ENCODE assay signal across 16 cellular contexts in genomic region chr4:1572964-1573720, GRCh38.
DNase-seq lines count a peak whose midpoint lies in the region; ATAC-seq, FAIRE-seq and TF ChIP-seq lines count a peak whose summit lies in the region.
"Had no signal": no experiment of that assay in that cellular context is flagged by ENCODE, and none has a peak within 500 bp of the region (broad histone marks: within the 10 kb centered on the region; RNA-seq: fewer than 3 reads in every experiment).

No MANE protein-coding gene starts in this region.

- CTCF ChIA-PET in H1 (lab: Charles Lee; ENCODE audit: partially characterized antibody) = interaction anchor here (0.9 to 2.0 kb wide), 7 partner anchors 17 to 218 kb away, joined by 3 to 5 read pairs (median 4); no protein-coding TSS in a partner anchor

- H3K4me1 Mint-ChIP-seq in GM23338 = peaks cover 40% of the 10 kb centered on the region
- peaks cover under 1% of the 10 kb centered on the region for H3K4me1 Mint-ChIP-seq in stimulated activated memory B cell treated with anti-CD40 and anti-IgM and Interleukin-4, amounts not matched to agents 10 μg/mL and 1 μg/mL and 100 μg/mL, for 72 hours
- H3K4me1 Mint-ChIP-seq: B cell had no signal

- no peak overlapping the region for H4K8ac ChIP-seq in H1 (ENCODE audit: extremely low read depth, insufficient read depth, low read length)

- H3F3A ChIP-seq in GM23338 (replicated peaks; ENCODE audit: low read depth) = no peaks in the 10 kb centered on the region

- peak overlapping the region; percentile 62 for H3K56ac ChIP-seq in H1 (replicated peaks; ENCODE audit: insufficient read length, low read depth, low read length)

- TF ChIP-seq EP300 in H1 (IDR thresholded peaks at IDR 0.05; ENCODE audit: borderline replicate concordance in 1 of 2, low read depth in 2 of 2, low read length in 2 of 2) = no peak

- peak overlapping the region; percentile 84; the same call in 1 of the 2 replicates for H2BK5ac ChIP-seq in H1 (ENCODE audit: low read depth, low read length)

- H3K4me1 ChIP-seq in GM23338 (ENCODE audit: insufficient read depth) (peaks cover 29% of the 10 kb centered on the region), H1 (replicated peaks in 1 of 4; ENCODE audit: control insufficient read depth in 3 of 4, insufficient read depth in 4 of 4, low read length in 3 of 4) (peaks cover 2 to 38% (median 28%) of the 10 kb centered on the region in 4 experiments), osteoblast (ENCODE audit: insufficient read depth, low read length) (no peaks in the 10 kb centered on the region)

- peak overlapping the region; percentile 38; the same call in 1 of the 2 replicates for H3K4me2 ChIP-seq in GM23338
- peak overlapping the region in 1 of 2 experiments; percentile 67; a peak in 2 of 4 replicates for H3K4me2 ChIP-seq in H1 (ENCODE audit: insufficient read depth in 1 of 2, low read depth in 2 of 2, low read length in 2 of 2)
- no peak overlapping the region for H3K4me2 ChIP-seq in osteoblast (ENCODE audit: insufficient read depth, low read length)

- no peak overlapping the region for H3K4me3 ChIP-seq in GM23338
- H3K4me3 ChIP-seq in H1 (ENCODE audit: extremely low read depth in 1 of 4, insufficient read depth in 2 of 4, low read depth in 3 of 4, low read length in 4 of 4) = no peak overlapping the region
- H3K4me3 ChIP-seq in osteoblast (ENCODE audit: insufficient read depth, low read length) = no peak overlapping the region

- H2BK120ac ChIP-seq in H1 (replicated peaks; ENCODE audit: low read depth, low read length) = no peak overlapping the region

- TF ChIP-seq CTCF in GM23338 (conservative IDR thresholded peaks at IDR 0.05; ENCODE audit: low read depth in 2 of 2) (no peak), H1 (IDR thresholded peaks at IDR 0.05; ENCODE audit: control extremely low read depth in 1 of 3, insufficient read depth in 1 of 3, low read depth in 1 of 3, low read length in 3 of 3) (no peak), osteoblast (IDR thresholded peaks at IDR 0.05; ENCODE audit: extremely low read depth, low read depth, low read length) (no peak)

- H3K36me3 ChIP-seq in GM23338 (ENCODE audit: insufficient read depth) (no peaks in the 10 kb centered on the region), H1 (ENCODE audit: control insufficient read depth in 2 of 4, insufficient read depth in 4 of 4, low read length in 3 of 4) (no peaks in the 10 kb centered on the region), osteoblast (ENCODE audit: insufficient read depth, low read length) (no peaks in the 10 kb centered on the region)

- ATAC-seq in GM23338 (no peak), GM19452 (IDR thresholded peaks at IDR 0.05; ENCODE audit: unreplicated experiment) (no peak), HG03175 (IDR thresholded peaks at IDR 0.05; ENCODE audit: unreplicated experiment) (no peak)
- ATAC-seq in stimulated activated memory B cell treated with anti-CD40 and anti-IgM and Interleukin-4, amounts not matched to agents 10 μg/mL and 1 μg/mL and 100 μg/mL, for 72 hours = no peak

- no peak overlapping the region for H3K4ac ChIP-seq in H1 (replicated peaks; ENCODE audit: insufficient read length, low read depth, low read length)

- H3K36me3 Mint-ChIP-seq in GM23338 (ENCODE audit: low read depth) = no peaks in the 10 kb centered on the region; the same call in 2 of the 3 replicates
- H3K36me3 Mint-ChIP-seq in stimulated activated memory B cell treated with anti-CD40 and anti-IgM and Interleukin-4, amounts not matched to agents 10 μg/mL and 1 μg/mL and 100 μg/mL, for 72 hours = no peaks in the 10 kb centered on the region
- H3K36me3 Mint-ChIP-seq: CD4-positive, CD25-positive, alpha-beta regulatory T cell had no signal

- H2BK12ac ChIP-seq in H1 (ENCODE audit: low read depth, low read length) = peak overlapping the region; percentile 100

- 82 to 100% methylated on average over 2 of the region's 2 CpGs for WGBS in H1 (ENCODE audit: extremely low coverage in 1 of 2, insufficient coverage in 1 of 2, insufficient read length in 1 of 2, insufficient replicate concordance in 2 of 2, low coverage in 1 of 2, low lambda C conversion rate in 2 of 2, missing lambda C conversion rate in 1 of 2), 2 experiments

- peak overlapping the region; percentile 80; the same call in 1 of the 2 replicates for H2BK20ac ChIP-seq in H1 (ENCODE audit: low read length)

- no peak overlapping the region for H3K14ac ChIP-seq in H1 (ENCODE audit: insufficient read length)

- H4K20me1 ChIP-seq in GM23338 (replicated peaks; ENCODE audit: insufficient read depth) (no peaks in the 10 kb centered on the region), H1 (replicated peaks in 1 of 2; ENCODE audit: control insufficient read depth in 1 of 2, insufficient read depth in 2 of 2, low read length in 2 of 2) (peaks cover 0 to 4% of the 10 kb centered on the region in 2 experiments), osteoblast (ENCODE audit: insufficient read depth, low read length) (no peaks in the 10 kb centered on the region)

- peaks cover 2% of the 10 kb centered on the region; the same call in 1 of the 2 replicates for H3K79me1 ChIP-seq in H1 (ENCODE audit: low read depth, low read length)

- no peak overlapping the region; a peak in 1 of 7 replicates for H3K9ac ChIP-seq in H1 (replicated peaks in 1 of 4; ENCODE audit: extremely low read depth in 1 of 4, low read depth in 3 of 4, low read length in 3 of 4)

- no peak for TF ChIP-seq POLR2A in H1 (IDR thresholded peaks at IDR 0.05; ENCODE audit: control extremely low read depth in 1 of 2, low read depth in 2 of 2, low read length in 2 of 2)

- no peak overlapping the region; the same call in none of the 2 replicates for H3K18ac ChIP-seq in H1 (ENCODE audit: extremely low read depth, low read length)

- no peaks in the 10 kb centered on the region for H3K9me2 ChIP-seq in GM23338 (ENCODE audit: insufficient read depth)

- H3K27me3 ChIP-seq in GM23338 (ENCODE audit: insufficient read depth) (peaks cover 7% of the 10 kb centered on the region), H1 (replicated peaks in 1 of 4; ENCODE audit: control insufficient read depth in 3 of 4, extremely low read depth in 1 of 4, insufficient read depth in 3 of 4, low read length in 3 of 4) (no peaks in the 10 kb centered on the region; a peak in 2 of 7 replicates), osteoblast (ENCODE audit: insufficient read depth, low read length) (no peaks in the 10 kb centered on the region)

- TF ChIP-seq RAD21 in H1 (IDR thresholded peaks at IDR 0.05 in 1 of 2, conservative IDR thresholded peaks at IDR 0.05 in 1 of 2; ENCODE audit: low read depth in 2 of 2, low read length in 2 of 2) = no peak

- no peak for DNase-seq in GM23338 (ENCODE audit: low spot score)
- DNase-seq in HTR-8/SVneo (ENCODE audit: insufficient read length, low spot score) = no peak
- DNase-seq in H1 (ENCODE audit: low read depth in 1 of 2, low spot score in 2 of 2) = no peak
- DNase-seq in osteoblast (ENCODE audit: insufficient read length, low spot score, missing footprints) = peak; percentile 86
- no peak for DNase-seq in epidermal melanocyte (ENCODE audit: insufficient read length, low spot score)
- DNase-seq: Calu3; CD4-positive, CD25-positive, alpha-beta regulatory T cell; KG1; NCI-H1436 treated with DMSO at 0.1 percent for 48 hours; NCI-H2029 treated with DMSO at 0.1 percent for 48 hours; NCI-H748 treated with DMSO at 0.1 percent for 48 hours had no signal

- no peak overlapping the region for H2AFZ ChIP-seq in GM23338
- H2AFZ ChIP-seq in H1 (ENCODE audit: low read length) = no peak overlapping the region
- no peak overlapping the region for H2AFZ ChIP-seq in osteoblast (ENCODE audit: low read length)

- H2AK5ac ChIP-seq in H1 (ENCODE audit: low read depth, low read length) = peak overlapping the region; percentile 100

- H4K5ac ChIP-seq in H1 (ENCODE audit: insufficient read length, low read depth, low read length) = no peak overlapping the region

- H3K9me3 ChIP-seq in H1 (ENCODE audit: insufficient read depth in 2 of 2, low read depth in 1 of 2, low read length in 1 of 2) (no peaks in the 10 kb centered on the region), osteoblast (ENCODE audit: low read depth, low read length) (no peaks in the 10 kb centered on the region)

- H3K4me3 Mint-ChIP-seq in GM23338 = peak overlapping the region; percentile 16; the same call in 1 of the 3 replicates
- no peak overlapping the region for H3K4me3 Mint-ChIP-seq in stimulated activated memory B cell treated with anti-CD40 and anti-IgM and Interleukin-4, amounts not matched to agents 10 μg/mL and 1 μg/mL and 100 μg/mL, for 72 hours
- H3K4me3 Mint-ChIP-seq: B cell had no signal

- H2BK15ac ChIP-seq in H1 (ENCODE audit: low read length) = peak overlapping the region; percentile 100

- H3K79me2 ChIP-seq in GM23338 (replicated peaks; ENCODE audit: insufficient read depth) (no peaks in the 10 kb centered on the region), H1 (ENCODE audit: control insufficient read depth in 1 of 2, insufficient read depth in 2 of 2, low read length in 2 of 2) (no peaks in the 10 kb centered on the region), osteoblast (ENCODE audit: insufficient read depth, low read length) (no peaks in the 10 kb centered on the region)

- POLR2A ChIA-PET in H1 (lab: Charles Lee; ENCODE audit: partially characterized antibody) = interaction anchor here (0.6 to 1.6 kb wide), 4 partner anchors 8 to 140 kb away, joined by 3 to 4 read pairs (median 4); partner anchors contain the start of gene SLBP

- H3K27me3 Mint-ChIP-seq in GM23338 (ENCODE audit: insufficient read depth, low read depth, poor library complexity) = peaks cover 24% of the 10 kb centered on the region
- peaks cover 10% of the 10 kb centered on the region for H3K27me3 Mint-ChIP-seq in stimulated activated memory B cell treated with anti-CD40 and anti-IgM and Interleukin-4, amounts not matched to agents 10 μg/mL and 1 μg/mL and 100 μg/mL, for 72 hours
- H3K27me3 Mint-ChIP-seq: B cell had no signal

- no peaks in the 10 kb centered on the region; the same call in 2 of the 3 replicates for H3K9me3 Mint-ChIP-seq in GM23338
- peaks cover 8% of the 10 kb centered on the region for H3K9me3 Mint-ChIP-seq in stimulated activated memory B cell treated with anti-CD40 and anti-IgM and Interleukin-4, amounts not matched to agents 10 μg/mL and 1 μg/mL and 100 μg/mL, for 72 hours

- peaks cover 10% of the 10 kb centered on the region; the same call in 1 of the 2 replicates for H3K23me2 ChIP-seq in H1 (ENCODE audit: low read depth, low read length)

- no peak overlapping the region for H3K23ac ChIP-seq in H1 (ENCODE audit: insufficient read length)

- H3K27ac Mint-ChIP-seq in GM23338 = no peak overlapping the region
- H3K27ac Mint-ChIP-seq in stimulated activated memory B cell treated with anti-CD40 and anti-IgM and Interleukin-4, amounts not matched to agents 10 μg/mL and 1 μg/mL and 100 μg/mL, for 72 hours = no peak overlapping the region
- H3K27ac Mint-ChIP-seq: B cell; CD4-positive, CD25-positive, alpha-beta regulatory T cell had no signal

- peak overlapping the region; percentile 72 for H4K91ac ChIP-seq in H1 (replicated peaks; ENCODE audit: insufficient read length, low read length)

- FAIRE-seq in HTR-8/SVneo (lab: Jason Lieb, UNC) = peak; percentile 94
- FAIRE-seq in H1 (lab: Jason Lieb, UNC) = no peak

- H3K27ac ChIP-seq in GM23338 (ENCODE audit: low read depth) (no peak overlapping the region), H1 (ENCODE audit: low read depth, low read length) (no peak overlapping the region), osteoblast (ENCODE audit: low read depth, low read length) (no peak overlapping the region)
- H3K27ac ChIP-seq: RWPE1 had no signal

TF ChIP-seq in H1, 55 proteins besides CTCF, POLR2A, EP300 and RAD21:
- TF ChIP-seq JUN (IDR thresholded peaks at IDR 0.05; ENCODE audit: low read depth, low read length) = no peak
